Comparison of ENCODE assay signal across 18 cellular contexts in the genomic region with DNA sequence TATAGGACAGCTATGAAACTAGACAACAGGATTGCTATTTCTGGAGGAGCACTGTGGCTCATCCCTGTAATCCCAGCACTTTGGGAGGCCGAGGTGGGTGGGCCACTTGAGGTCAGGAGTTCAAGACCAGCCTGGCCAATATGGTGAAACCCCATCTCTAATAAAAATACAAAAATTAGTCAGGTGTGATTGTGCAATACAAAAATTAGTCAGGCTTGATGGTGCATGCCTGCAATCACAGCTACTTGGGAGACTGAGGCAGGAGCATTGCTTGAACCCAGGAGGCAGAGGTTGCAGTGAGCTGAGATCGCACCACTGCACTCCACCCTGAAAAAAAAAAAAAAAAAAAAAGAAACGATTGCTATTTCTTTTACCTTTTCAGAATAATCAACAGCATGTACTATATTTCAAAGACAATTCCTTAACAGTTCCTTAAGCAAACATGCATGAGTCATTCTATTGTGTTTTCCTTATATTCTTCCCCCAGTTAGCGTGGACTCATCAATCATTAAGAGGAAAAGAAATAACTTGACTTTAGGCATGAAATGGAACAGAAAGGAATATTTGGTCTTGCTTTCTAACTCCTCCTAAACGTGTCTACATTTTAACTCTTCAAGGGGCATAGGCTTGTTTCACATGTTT.
"Had no signal": no experiment of that assay in that cellular context is flagged by ENCODE, and none has a peak within 500 bp of the region (broad histone marks: within the 10 kb centered on the region; RNA-seq: fewer than 3 reads in every experiment).

No MANE protein-coding gene starts in this region.

- H3K4me3 Mint-ChIP-seq: activated CD8-positive, alpha-beta T cell treated with anti-CD3 and anti-CD28 coated beads for 36 hours; activated naive CD4-positive, alpha-beta T cell treated with anti-CD3 and anti-CD28 coated beads for 36 hours; brain; central memory CD8-positive, alpha-beta T cell; nephron; stimulated activated naive B cell treated with anti-CD40 and anti-IgM and Interleukin-4, amounts not matched to agents 10 μg/mL and 1 μg/mL and 100 μg/mL, for 72 hours had no signal

- H3K27ac ChIP-seq: colonic mucosa, esophagus muscularis mucosa, spleen, thoracic aorta, upper lobe of left lung had no signal

- H3K27me3 Mint-ChIP-seq: activated CD8-positive, alpha-beta T cell treated with anti-CD3 and anti-CD28 coated beads for 36 hours; brain; central memory CD8-positive, alpha-beta T cell; stimulated activated naive B cell treated with anti-CD40 and anti-IgM and Interleukin-4, amounts not matched to agents 10 μg/mL and 1 μg/mL and 100 μg/mL, for 72 hours had no signal

- H3K4me1 Mint-ChIP-seq: central memory CD8-positive, alpha-beta T cell; nephron had no signal

- H3K9me3 Mint-ChIP-seq: brain; nephron; stimulated activated naive B cell treated with anti-CD40 and anti-IgM and Interleukin-4, amounts not matched to agents 10 μg/mL and 1 μg/mL and 100 μg/mL, for 72 hours had no signal

- H3K4me3 ChIP-seq: colonic mucosa, esophagus muscularis mucosa, lung, spleen, thoracic aorta, upper lobe of left lung had no signal

- H3K4me1 ChIP-seq: colonic mucosa, esophagus muscularis mucosa, spleen, upper lobe of left lung had no signal

- H3K36me3 ChIP-seq: colonic mucosa, esophagus muscularis mucosa, spleen, thoracic aorta, upper lobe of left lung had no signal

- H3K36me3 Mint-ChIP-seq: brain; stimulated activated naive B cell treated with anti-CD40 and anti-IgM and Interleukin-4, amounts not matched to agents 10 μg/mL and 1 μg/mL and 100 μg/mL, for 72 hours had no signal

- DNase-seq: activated CD4-positive, alpha-beta T cell treated with anti-CD3 and anti-CD28 coated beads for 48 hours; activated CD4-positive, CD25-positive, alpha-beta regulatory T cell; activated CD8-positive, alpha-beta T cell treated with anti-CD3 and anti-CD28 coated beads for 36 hours; activated naive CD4-positive, alpha-beta T cell treated with anti-CD3 and anti-CD28 coated beads for 36 hours; activated T-cell treated with anti-CD3 and anti-CD28 coated beads, Interleukin-2, amount 50 U/mL, for 1 hour; colonic mucosa; midbrain; nucleus accumbens; spleen; stimulated activated naive B cell treated with anti-CD40 and anti-IgM and Interleukin-4, amounts not matched to agents 10 μg/mL and 1 μg/mL and 100 μg/mL, for 72 hours; T1000; upper lobe of left lung had no signal

- H3K9me3 ChIP-seq: colonic mucosa, esophagus muscularis mucosa, spleen, thoracic aorta, upper lobe of left lung had no signal

- ATAC-seq: activated CD8-positive, alpha-beta T cell treated with anti-CD3 and anti-CD28 coated beads for 36 hours; stimulated activated naive B cell treated with anti-CD40 and anti-IgM and Interleukin-4, amounts not matched to agents 10 μg/mL and 1 μg/mL and 100 μg/mL, for 72 hours had no signal

- H3K27me3 ChIP-seq: colonic mucosa, esophagus muscularis mucosa, spleen, upper lobe of left lung had no signal
